16 cellular contexts compared by ENCODE assay signal in the genomic region with DNA sequence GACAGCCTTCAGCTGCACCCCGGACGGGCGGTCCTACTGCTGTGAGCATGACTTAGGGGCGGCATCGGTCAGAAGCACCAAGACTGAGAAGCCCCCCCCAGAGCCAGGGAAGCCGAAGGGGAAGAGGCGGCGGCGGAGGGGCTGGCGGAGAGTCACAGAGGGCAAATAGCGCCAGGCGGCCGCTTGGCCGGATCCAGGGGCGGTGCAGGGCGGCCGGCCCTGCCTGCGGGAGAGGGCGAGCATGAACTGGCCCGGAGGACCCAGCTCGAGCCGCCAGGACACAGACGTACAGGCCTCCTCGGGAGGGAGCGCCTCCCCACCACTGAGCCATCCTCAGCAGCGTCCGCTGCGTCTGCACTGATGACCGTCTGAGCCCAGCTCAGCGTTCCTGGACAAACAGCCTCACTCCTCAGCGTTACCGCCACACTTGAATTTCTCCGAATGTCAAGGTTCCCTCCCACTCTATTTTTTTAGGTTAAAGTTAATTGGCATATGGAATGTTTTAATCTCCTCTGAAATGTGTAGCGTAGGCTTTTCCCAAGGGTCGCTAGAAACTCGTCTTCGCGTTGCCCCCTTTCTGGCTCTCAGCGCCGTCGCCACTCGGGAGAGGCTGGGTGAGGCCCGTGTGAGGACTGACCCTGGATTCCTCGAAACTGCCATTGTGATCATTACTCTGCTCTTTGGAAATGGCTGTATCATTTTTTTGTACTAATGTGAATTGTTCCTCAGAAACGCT. TPM values are rescaled to one million over a fixed set of nuclear protein-coding genes. Genes with fewer than 3 reads are reported as not detected.
DNase-seq lines count a peak whose midpoint lies in the region; ATAC-seq and TF ChIP-seq lines count a peak whose summit lies in the region.
"Had no signal": no experiment of that assay in that cellular context is flagged by ENCODE, and none has a peak within 500 bp of the region (broad histone marks: within the 10 kb centered on the region; RNA-seq: fewer than 3 reads in every experiment).

No MANE protein-coding gene starts in this region.

- no peaks in the 10 kb centered on the region for H3K9me3 Mint-ChIP-seq in activated T-cell treated with anti-CD3 and anti-CD28 coated beads, Interleukin-2, amount 50 U/mL, for 24 hours
- no peaks in the 10 kb centered on the region for H3K9me3 Mint-ChIP-seq in activated T-cell treated with anti-CD3 and anti-CD28 coated beads, Interleukin-2, amount 50 U/mL, for 4 hours
- no peaks in the 10 kb centered on the region for H3K9me3 Mint-ChIP-seq in stimulated activated naive B cell treated with anti-CD40 and anti-IgM and Interleukin-4, amounts not matched to agents 10 μg/mL and 1 μg/mL and 100 μg/mL, for 72 hours
- H3K9me3 Mint-ChIP-seq in glutamatergic neuron (ENCODE audit: unreplicated experiment): peaks cover 6% of the 10 kb centered on the region
- H3K9me3 Mint-ChIP-seq: CD4-positive, alpha-beta T cell had no signal

- peak overlapping the region; percentile 43 for H3K27ac ChIP-seq in RWPE1
- H3K27ac ChIP-seq: Peyer's patch, tibial nerve had no signal

- no peak for TF ChIP-seq CTCF in RWPE1 (conservative IDR thresholded peaks at IDR 0.05; ENCODE audit: low read depth)
- no peak for TF ChIP-seq CTCF in glutamatergic neuron (IDR thresholded peaks at IDR 0.05; ENCODE audit: partially characterized antibody, unreplicated experiment)

- no peak overlapping the region for H3K4me3 Mint-ChIP-seq in activated T-cell treated with anti-CD3 and anti-CD28 coated beads, Interleukin-2, amount 50 U/mL, for 24 hours
- no peak overlapping the region for H3K4me3 Mint-ChIP-seq in activated T-cell treated with anti-CD3 and anti-CD28 coated beads, Interleukin-2, amount 50 U/mL, for 4 hours
- no peak overlapping the region for H3K4me3 Mint-ChIP-seq in stimulated activated naive B cell treated with anti-CD40 and anti-IgM and Interleukin-4, amounts not matched to agents 10 μg/mL and 1 μg/mL and 100 μg/mL, for 72 hours
- H3K4me3 Mint-ChIP-seq in glutamatergic neuron (ENCODE audit: unreplicated experiment): no peak overlapping the region
- H3K4me3 Mint-ChIP-seq: CD4-positive, alpha-beta T cell had no signal

- H3K36me3 Mint-ChIP-seq in activated T-cell treated with anti-CD3 and anti-CD28 coated beads, Interleukin-2, amount 50 U/mL, for 24 hours (ENCODE audit: low read depth): peaks cover 99% of the 10 kb centered on the region
- H3K36me3 Mint-ChIP-seq in activated T-cell treated with anti-CD3 and anti-CD28 coated beads, Interleukin-2, amount 50 U/mL, for 4 hours (ENCODE audit: insufficient read depth): peaks cover 27% of the 10 kb centered on the region
- peaks cover 56 to 67% of the 10 kb centered on the region in 2 donors for H3K36me3 Mint-ChIP-seq in stimulated activated naive B cell treated with anti-CD40 and anti-IgM and Interleukin-4, amounts not matched to agents 10 μg/mL and 1 μg/mL and 100 μg/mL, for 72 hours
- no peaks in the 10 kb centered on the region for H3K36me3 Mint-ChIP-seq in glutamatergic neuron (ENCODE audit: unreplicated experiment)

- POLR2A ChIA-PET in RWPE1 (lab: Yijun Ruan, JAX; ENCODE audit: low non-redundant PET): no interaction called here

- H3K4me1 Mint-ChIP-seq in activated T-cell treated with anti-CD3 and anti-CD28 coated beads, Interleukin-2, amount 50 U/mL, for 24 hours (ENCODE audit: low read depth): no peaks in the 10 kb centered on the region
- no peaks in the 10 kb centered on the region for H3K4me1 Mint-ChIP-seq in activated T-cell treated with anti-CD3 and anti-CD28 coated beads, Interleukin-2, amount 50 U/mL, for 4 hours (ENCODE audit: low read depth)
- H3K4me1 Mint-ChIP-seq in stimulated activated naive B cell treated with anti-CD40 and anti-IgM and Interleukin-4, amounts not matched to agents 10 μg/mL and 1 μg/mL and 100 μg/mL, for 72 hours: no peaks in the 10 kb centered on the region
- H3K4me1 Mint-ChIP-seq in glutamatergic neuron (ENCODE audit: low read depth, unreplicated experiment): no peaks in the 10 kb centered on the region

- ATAC-seq in activated T-cell treated with anti-CD3 and anti-CD28 coated beads, Interleukin-2, amount 50 U/mL, for 4 hours: no peak
- ATAC-seq in stimulated activated naive B cell treated with anti-CD40 and anti-IgM and Interleukin-4, amounts not matched to agents 10 μg/mL and 1 μg/mL and 100 μg/mL, for 72 hours (replicated peaks): no peak

- peak overlapping the region; percentile 53 for H3K27ac Mint-ChIP-seq in activated T-cell treated with anti-CD3 and anti-CD28 coated beads, Interleukin-2, amount 50 U/mL, for 24 hours
- H3K27ac Mint-ChIP-seq in stimulated activated naive B cell treated with anti-CD40 and anti-IgM and Interleukin-4, amounts not matched to agents 10 μg/mL and 1 μg/mL and 100 μg/mL, for 72 hours: peak overlapping the region; percentile 70
- no peak overlapping the region for H3K27ac Mint-ChIP-seq in glutamatergic neuron (ENCODE audit: unreplicated experiment)
- H3K27ac Mint-ChIP-seq: CD4-positive, alpha-beta T cell had no signal

- DNase-seq in activated T-cell treated with anti-CD3 and anti-CD28 coated beads, Interleukin-2, amount 50 U/mL, for 24 hours: no peak
- no peak for DNase-seq in activated T-cell treated with anti-CD3 and anti-CD28 coated beads, Interleukin-2, amount 50 U/mL, for 4 hours
- DNase-seq in RWPE1 (ENCODE audit: low spot score) (no peak), mesenteric fat pad (ENCODE audit: low spot score) (peak; percentile 88), NCI-H345 (lab: John Stamatoyannopoulos, UW) (no peak), glutamatergic neuron (no peak), HT-29 (ENCODE audit: low spot score) (no peak)
- no peak for DNase-seq in stimulated activated naive B cell treated with anti-CD40 and anti-IgM and Interleukin-4, amounts not matched to agents 10 μg/mL and 1 μg/mL and 100 μg/mL, for 72 hours
- DNase-seq: activated CD4-positive, alpha-beta T cell treated with anti-CD3 and anti-CD28 coated beads, Interleukin-2, amount 50 U/mL, for 1 hour; activated T-cell treated with anti-CD3 and anti-CD28 coated beads, Interleukin-2, amount 50 U/mL, for 48 hours; CD4-positive, alpha-beta T cell; DMS79; MG63; NCI-H82; Peyer's patch had no signal

- CTCF ChIA-PET in RWPE1 (lab: Yijun Ruan, JAX): no interaction called here

- H3K27me3 Mint-ChIP-seq in activated T-cell treated with anti-CD3 and anti-CD28 coated beads, Interleukin-2, amount 50 U/mL, for 24 hours: no peaks in the 10 kb centered on the region
- H3K27me3 Mint-ChIP-seq in activated T-cell treated with anti-CD3 and anti-CD28 coated beads, Interleukin-2, amount 50 U/mL, for 4 hours (ENCODE audit: low read depth): no peaks in the 10 kb centered on the region
- no peaks in the 10 kb centered on the region for H3K27me3 Mint-ChIP-seq in stimulated activated naive B cell treated with anti-CD40 and anti-IgM and Interleukin-4, amounts not matched to agents 10 μg/mL and 1 μg/mL and 100 μg/mL, for 72 hours
- peaks cover 3% of the 10 kb centered on the region for H3K27me3 Mint-ChIP-seq in glutamatergic neuron (ENCODE audit: unreplicated experiment)
- H3K27me3 Mint-ChIP-seq: CD4-positive, alpha-beta T cell had no signal

RNA-seq across cellular contexts. Expression of a gene that starts 29.9 kb away (rescaled TPM):
- total RNA-seq in activated T-cell treated with anti-CD3 and anti-CD28 coated beads, Interleukin-2, amount 50 U/mL, for 4 hours: 10 to 100 TPM; 58.1 to 62.5 (median 59.8) TPM
- 15.5 TPM for total RNA-seq in mesenteric fat pad
- 39.6 TPM for total RNA-seq in glutamatergic neuron (ENCODE audit: unreplicated experiment)
- total RNA-seq in HT-29 (2014; rRNA removed; shearing (Covaris generic)): 49.1 and 49.4 TPM in 2 replicates
